In the genomic region with DNA sequence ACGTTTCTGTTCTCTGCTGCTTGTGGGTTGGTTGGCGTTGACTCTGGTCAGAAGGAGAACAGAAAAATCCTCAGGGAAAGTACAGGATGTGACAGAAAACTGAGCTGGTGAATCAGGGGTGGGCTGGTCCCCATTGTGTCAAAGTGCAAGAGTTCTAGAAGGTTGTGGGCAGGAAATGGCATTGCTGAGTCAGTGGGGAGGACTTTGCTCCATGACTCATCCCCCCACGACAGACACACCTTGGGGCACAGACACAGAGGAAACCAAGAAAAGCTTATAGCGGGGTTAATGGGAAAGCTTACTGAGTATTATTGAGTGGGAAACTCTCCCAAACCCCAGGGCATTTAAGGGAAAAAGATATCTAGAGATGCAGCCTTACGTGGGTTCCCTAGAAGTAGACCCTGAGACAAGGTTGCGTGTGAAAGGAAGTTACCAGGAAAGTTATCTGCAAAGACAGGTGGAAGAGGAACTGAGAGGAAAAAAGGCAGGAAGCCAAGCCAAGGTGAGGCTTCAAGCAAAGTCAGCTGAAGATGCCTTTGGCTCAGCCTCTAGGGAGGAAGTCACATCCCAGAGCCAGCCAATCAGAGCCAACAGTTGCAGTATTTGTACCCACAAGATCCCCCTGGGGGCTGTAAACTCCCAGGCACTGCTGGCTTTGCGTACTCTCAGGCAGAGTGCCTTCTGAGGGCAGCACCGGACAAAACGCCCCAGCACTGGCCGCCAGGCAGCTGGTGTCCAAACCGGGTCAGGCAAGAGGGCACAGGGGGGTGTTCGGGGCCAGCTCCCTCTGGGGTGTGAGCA, we compare ENCODE assay signal across 7 cellular contexts.
DNase-seq lines count a peak whose midpoint lies in the region; ATAC-seq lines count a peak whose summit lies in the region.

No MANE protein-coding gene starts in this region.

- H3K4me3 Mint-ChIP-seq in T-helper 1 cell treated with Interleukin-12 subunit alpha and Interleukin-12 subunit beta and Interleukin-4 antibody, amounts not matched to agents 30 μg/mL and 1 μg/mL, for 36 hours = peak overlapping the region; percentile 73

- no peaks in the 10 kb centered on the region for H3K36me3 ChIP-seq in HAP-1 (replicated peaks)

- H3K4me1 ChIP-seq in HAP-1 = no peaks in the 10 kb centered on the region

- H3K27me3 Mint-ChIP-seq in T-helper 1 cell treated with Interleukin-12 subunit alpha and Interleukin-12 subunit beta and Interleukin-4 antibody, amounts not matched to agents 30 μg/mL and 1 μg/mL, for 36 hours (ENCODE audit: low read depth) = peaks cover 13% of the 10 kb centered on the region

- peaks cover 15% of the 10 kb centered on the region for H3K9me3 Mint-ChIP-seq in T-helper 1 cell treated with Interleukin-12 subunit alpha and Interleukin-12 subunit beta and Interleukin-4 antibody, amounts not matched to agents 30 μg/mL and 1 μg/mL, for 36 hours

- H3K27me3 ChIP-seq in HAP-1 (ENCODE audit: low read depth) = no peaks in the 10 kb centered on the region

- peaks cover 30% of the 10 kb centered on the region for H3K4me1 Mint-ChIP-seq in T-helper 1 cell treated with Interleukin-12 subunit alpha and Interleukin-12 subunit beta and Interleukin-4 antibody, amounts not matched to agents 30 μg/mL and 1 μg/mL, for 36 hours (ENCODE audit: low read depth)

- no peak overlapping the region for H3K4me3 ChIP-seq in HAP-1

- DNase-seq in epithelial cell of prostate (ENCODE audit: low read depth, low spot score) (peak; percentile 79), NCI-H748 (lab: John Stamatoyannopoulos, UW; ENCODE audit: unreplicated experiment) (no peak), HAP-1 (ENCODE audit: low spot score in 2 of 2) (no peak)
- peak; percentile 85 for DNase-seq in stimulated activated CD4-positive, alpha-beta T cell treated with anti-CD3 and anti-CD28 coated beads, Interleukin-1b, Interleukin-23, amount 100 ng/mL, for 48 hours

- ATAC-seq in GM19035 (IDR thresholded peaks at IDR 0.05; ENCODE audit: unreplicated experiment) (peak; percentile 64), HG03066 (IDR thresholded peaks at IDR 0.05; ENCODE audit: low read depth, unreplicated experiment) (peak; percentile 67)

- peak overlapping the region; percentile 93 for H3K27ac Mint-ChIP-seq in T-helper 1 cell treated with Interleukin-12 subunit alpha and Interleukin-12 subunit beta and Interleukin-4 antibody, amounts not matched to agents 30 μg/mL and 1 μg/mL, for 36 hours

- no peaks in the 10 kb centered on the region for H3K9me3 ChIP-seq in HAP-1

- no peaks in the 10 kb centered on the region for H3K36me3 Mint-ChIP-seq in T-helper 1 cell treated with Interleukin-12 subunit alpha and Interleukin-12 subunit beta and Interleukin-4 antibody, amounts not matched to agents 30 μg/mL and 1 μg/mL, for 36 hours (ENCODE audit: low read depth)

- in situ Hi-C loops in HAP-1 (cut with MboI; ENCODE audit: low sequenced_read_pairs) = no loop called here

- peak overlapping the region; percentile 99 for H3K27ac ChIP-seq in epithelial cell of prostate

Comparison
In these comparisons a context has a peak if more than half of its experiments do, and no peak if none do; other contexts are left out.
1. DNase-seq: peak in epithelial cell of prostate (single experiment) and stimulated activated CD4-positive, alpha-beta T cell treated with anti-CD3 and anti-CD28 coated beads, Interleukin-1b, Interleukin-23, amount 100 ng/mL, for 48 hours (single experiment); none in NCI-H748 (single experiment) and HAP-1 (0 of 2).